ENCODE assay signal across 8 cellular contexts in the genomic region with DNA sequence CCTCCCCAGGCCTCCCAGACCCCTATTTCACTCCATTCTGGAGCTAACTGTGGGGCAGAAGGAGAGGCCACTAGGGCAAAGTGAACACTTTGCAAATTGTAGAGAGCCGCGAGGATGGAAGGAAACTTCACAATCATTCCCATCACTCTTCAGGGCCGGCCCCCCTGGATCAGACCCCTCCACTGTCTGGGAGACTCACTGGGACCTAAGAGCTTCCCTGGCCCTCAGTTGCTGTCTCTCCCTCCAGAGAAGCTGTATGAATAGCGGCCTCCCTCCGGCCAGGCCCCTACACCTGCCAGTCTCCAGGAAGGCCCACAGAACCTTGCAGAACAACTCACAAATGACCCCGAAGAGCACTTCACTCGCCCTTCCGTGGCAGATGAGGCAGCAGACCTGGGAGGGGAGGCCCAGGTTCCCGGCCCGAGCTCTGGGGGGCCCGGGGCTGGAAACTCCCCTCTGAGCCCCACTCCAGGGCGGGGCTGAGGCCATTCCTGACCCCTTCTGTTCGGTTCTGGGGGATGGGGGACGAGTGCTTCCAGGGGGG.
DNase-seq lines count a peak whose midpoint lies in the region; ATAC-seq and TF ChIP-seq lines count a peak whose summit lies in the region.

No MANE protein-coding gene starts in this region.

- TF ChIP-seq CTCF in GM12864 (IDR thresholded peaks at IDR 0.05; ENCODE audit: low read depth, low read length, missing control alignments) (no peak), activated B cell treated with CpG ODN at 0.5 μM for 24 hours (IDR thresholded peaks at IDR 0.05) (no peak), hepatocyte (IDR thresholded peaks at IDR 0.05; ENCODE audit: poor library complexity) (no peak)

- H3K36me3 Mint-ChIP-seq in activated B cell treated with CpG ODN at 0.5 μM for 24 hours (ENCODE audit: low read depth): no peaks in the 10 kb centered on the region

- CTCF ChIA-PET in activated B cell treated with CpG ODN at 0.5 μM for 24 hours (lab: Charles Lee): interaction anchor here (0.9 to 1.4 kb wide), 7 partner anchors 63 to 305 kb away, joined by 3 to 7 read pairs (median 3); no protein-coding TSS in a partner anchor

- H3K4me1 Mint-ChIP-seq in activated B cell treated with CpG ODN at 0.5 μM for 24 hours: peaks cover 13% of the 10 kb centered on the region

- no peaks in the 10 kb centered on the region for H3K9me3 Mint-ChIP-seq in activated B cell treated with CpG ODN at 0.5 μM for 24 hours

- H2AFZ ChIP-seq in hepatocyte: peak overlapping the region; percentile 39

- intact Hi-C loops in activated B cell treated with CpG ODN at 0.5 μM for 24 hours (cut with micrococcal nuclease): loop anchor here (2.0 to 5.0 kb wide), 5 partner anchors 17 to 287 kb away; no protein-coding TSS in a partner anchor

- H3K9me2 ChIP-seq in hepatocyte (replicated peaks; ENCODE audit: insufficient read depth): no peaks in the 10 kb centered on the region

- H3K79me2 ChIP-seq in hepatocyte: no peaks in the 10 kb centered on the region

- peak overlapping the region; percentile 92 for H3K27ac ChIP-seq in hepatocyte
- peak overlapping the region in 20 of 21 experiments; percentile 69 to 91 (median 83) for H3K27ac ChIP-seq in skin epidermis

- WGBS in hepatocyte (ENCODE audit: low lambda C conversion rate, missing lambda C conversion rate): 54% methylated on average over 14 of the region's 14 CpGs

- H3K9me3 ChIP-seq in hepatocyte (ENCODE audit: low read depth): no peaks in the 10 kb centered on the region

- H3K36me3 ChIP-seq in hepatocyte (replicated peaks; ENCODE audit: insufficient read depth, low read depth): no peaks in the 10 kb centered on the region

- peak overlapping the region; percentile 80 for H3K4me3 Mint-ChIP-seq in activated B cell treated with CpG ODN at 0.5 μM for 24 hours

- no peaks in the 10 kb centered on the region for H4K20me1 ChIP-seq in hepatocyte (ENCODE audit: insufficient read depth, poor library complexity, severe bottlenecking)

- H3K27ac Mint-ChIP-seq in activated B cell treated with CpG ODN at 0.5 μM for 24 hours: no peak overlapping the region

- DNase-seq in GM12864 (ENCODE audit: low read depth): no peak
- DNase-seq in activated B cell treated with CpG ODN at 0.5 μM for 24 hours: peak; percentile 15
- no peak for DNase-seq in hepatocyte (ENCODE audit: low spot score)
- no peak for DNase-seq in islet precursor cell
- DNase-seq in germinal center (ENCODE audit: low spot score): no peak
- no peak for DNase-seq in NCI-H446 (lab: John Stamatoyannopoulos, UW)

- no peak for ATAC-seq in activated B cell treated with CpG ODN at 0.5 μM for 24 hours (ENCODE audit: low read depth)
- no peak for ATAC-seq in HG03565 (IDR thresholded peaks at IDR 0.05; ENCODE audit: unreplicated experiment)

- H3K27me3 ChIP-seq in hepatocyte: no peaks in the 10 kb centered on the region

- POLR2A ChIA-PET in activated B cell treated with CpG ODN at 0.5 μM for 24 hours (lab: Charles Lee): interaction anchor here (0.7 to 2.9 kb wide), 8 partner anchors 12 to 180 kb away, joined by 3 to 17 read pairs (median 5); no protein-coding TSS in a partner anchor

- peaks cover 5% of the 10 kb centered on the region for H3K27me3 Mint-ChIP-seq in activated B cell treated with CpG ODN at 0.5 μM for 24 hours

- peak overlapping the region; percentile 11 for H3K4me3 ChIP-seq in GM12864 (ENCODE audit: low read depth, low read length)
- no peak overlapping the region for H3K4me3 ChIP-seq in hepatocyte
- H3K4me3 ChIP-seq in skin epidermis: peak overlapping the region in 6 of 7 experiments; percentile 12 to 39 (median 25)

- H3K4me2 ChIP-seq in hepatocyte: peak overlapping the region; percentile 82

- peaks cover 51% of the 10 kb centered on the region for H3K4me1 ChIP-seq in hepatocyte (ENCODE audit: insufficient read depth)
